Comparison of ENCODE assay signal across 18 cellular contexts in genomic region chr21:27403011-27403410, GRCh38.
DNase-seq lines count a peak whose midpoint lies in the region; FAIRE-seq and TF ChIP-seq lines count a peak whose summit lies in the region.
"Had no signal": no experiment of that assay in that cellular context is flagged by ENCODE, and none has a peak within 500 bp of the region (broad histone marks: within the 10 kb centered on the region; RNA-seq: fewer than 3 reads in every experiment).

No MANE protein-coding gene starts in this region.

- no peaks in the 10 kb centered on the region for H3K27me3 ChIP-seq in H1 (replicated peaks in 1 of 4; ENCODE audit: control insufficient read depth in 3 of 4, extremely low read depth in 1 of 4, insufficient read depth in 3 of 4, low read length in 3 of 4)
- H3K27me3 ChIP-seq in trophoblast cell (ENCODE audit: insufficient read depth, low read length), result no peaks in the 10 kb centered on the region

- no peak overlapping the region for H3K4ac ChIP-seq in H1 (replicated peaks; ENCODE audit: insufficient read length, low read depth, low read length)
- no peak overlapping the region for H3K4ac ChIP-seq in trophoblast cell (ENCODE audit: low read depth, low read length)

- no peak overlapping the region for H2BK20ac ChIP-seq in H1 (ENCODE audit: low read length)

- H2AK5ac ChIP-seq in H1 (ENCODE audit: low read depth, low read length) (no peak overlapping the region), trophoblast cell (ENCODE audit: low read length) (no peak overlapping the region)

- no peak overlapping the region for H4K5ac ChIP-seq in H1 (ENCODE audit: insufficient read length, low read depth, low read length)

- H2BK12ac ChIP-seq in H1 (ENCODE audit: low read depth, low read length) (no peak overlapping the region), trophoblast cell (ENCODE audit: low read length) (no peak overlapping the region)

- no peak overlapping the region for H3K4me3 ChIP-seq in H1 (ENCODE audit: extremely low read depth in 1 of 4, insufficient read depth in 2 of 4, low read depth in 3 of 4, low read length in 4 of 4)
- H3K4me3 ChIP-seq in trophoblast cell (ENCODE audit: low read depth, low read length), result no peak overlapping the region

- H3K9ac ChIP-seq in H1 (replicated peaks in 1 of 4; ENCODE audit: extremely low read depth in 1 of 4, low read depth in 3 of 4, low read length in 3 of 4), result no peak overlapping the region
- H3K9ac ChIP-seq in trophoblast cell (ENCODE audit: low read length), result no peak overlapping the region

- H3K36me3 ChIP-seq in H1 (ENCODE audit: control insufficient read depth in 2 of 4, insufficient read depth in 4 of 4, low read length in 3 of 4) (no peaks in the 10 kb centered on the region), trophoblast cell (ENCODE audit: control insufficient read depth in 1 of 2, insufficient read depth in 2 of 2, low read length in 2 of 2) (no peaks in the 10 kb centered on the region)

- no peaks in the 10 kb centered on the region for H3K79me1 ChIP-seq in H1 (ENCODE audit: low read depth, low read length)
- no peaks in the 10 kb centered on the region for H3K79me1 ChIP-seq in trophoblast cell (ENCODE audit: low read length)

- no peaks in the 10 kb centered on the region for H3K4me1 ChIP-seq in H1 (replicated peaks in 1 of 4; ENCODE audit: control insufficient read depth in 3 of 4, insufficient read depth in 4 of 4, low read length in 3 of 4)
- H3K4me1 ChIP-seq in trophoblast cell (ENCODE audit: control insufficient read depth in 1 of 2, insufficient read depth in 2 of 2, low read length in 2 of 2), result no peaks in the 10 kb centered on the region

- H3K4me2 ChIP-seq in H1 (ENCODE audit: insufficient read depth in 1 of 2, low read depth in 2 of 2, low read length in 2 of 2), result no peak overlapping the region
- H3K4me2 ChIP-seq in trophoblast cell (ENCODE audit: low read length), result no peak overlapping the region

- H3K18ac ChIP-seq in H1 (ENCODE audit: extremely low read depth, low read length) (no peak overlapping the region), trophoblast cell (ENCODE audit: low read length) (no peak overlapping the region)

- DNase-seq in RCC 7860 (ENCODE audit: low spot score) (no peak), H1 (ENCODE audit: low read depth in 1 of 2, low spot score in 2 of 2) (no peak), trophoblast cell (peak; percentile 38 to 92), NCI-H146 treated with DMSO at 0.1 percent for 48 hours (lab: John Stamatoyannopoulos, UW; ENCODE audit: unreplicated experiment) (no peak), OCI-M2 (lab: John Stamatoyannopoulos, UW; ENCODE audit: unreplicated experiment) (no peak), substantia nigra (lab: John Stamatoyannopoulos, UW) (no peak)
- DNase-seq: C1 segment of cervical spinal cord; Calu3; CD4-positive, alpha-beta memory T cell; COR-L47; DMS53; DMS79 treated with DMSO at 0.1 percent for 48 hours; GF-D8; GOT3; H7; HCEC 1CT had no signal

- TF ChIP-seq EP300 in H1 (IDR thresholded peaks at IDR 0.05; ENCODE audit: borderline replicate concordance in 1 of 2, low read depth in 2 of 2, low read length in 2 of 2), result no peak

- H2BK15ac ChIP-seq in H1 (ENCODE audit: low read length), result no peak overlapping the region

- CTCF ChIA-PET in H1 (lab: Charles Lee; ENCODE audit: partially characterized antibody), result no interaction called here

- H4K91ac ChIP-seq in H1 (replicated peaks; ENCODE audit: insufficient read length, low read length), result no peak overlapping the region
- no peak overlapping the region for H4K91ac ChIP-seq in trophoblast cell (ENCODE audit: low read depth, low read length)

- H3K79me2 ChIP-seq in H1 (ENCODE audit: control insufficient read depth in 1 of 2, insufficient read depth in 2 of 2, low read length in 2 of 2) (no peaks in the 10 kb centered on the region), trophoblast cell (ENCODE audit: control insufficient read depth, insufficient read depth, low read length, poor library complexity) (no peaks in the 10 kb centered on the region)

- H2BK5ac ChIP-seq in H1 (ENCODE audit: low read depth, low read length), result no peak overlapping the region
- no peak overlapping the region for H2BK5ac ChIP-seq in trophoblast cell (ENCODE audit: low read depth, low read length, poor library complexity)

- no peak overlapping the region for H3K14ac ChIP-seq in H1 (ENCODE audit: insufficient read length)
- H3K14ac ChIP-seq in trophoblast cell (ENCODE audit: low read length), result no peak overlapping the region

- no peaks in the 10 kb centered on the region for H3K9me3 ChIP-seq in H1 (ENCODE audit: insufficient read depth in 2 of 2, low read depth in 1 of 2, low read length in 1 of 2)
- no peaks in the 10 kb centered on the region for H3K9me3 ChIP-seq in trophoblast cell (ENCODE audit: insufficient read depth, low read depth, low read length)

- no peak for TF ChIP-seq RAD21 in H1 (IDR thresholded peaks at IDR 0.05 in 1 of 2, conservative IDR thresholded peaks at IDR 0.05 in 1 of 2; ENCODE audit: low read depth in 2 of 2, low read length in 2 of 2)

- H3K23me2 ChIP-seq in H1 (ENCODE audit: low read depth, low read length), result no peaks in the 10 kb centered on the region; the same call in 1 of the 2 replicates

- no peak overlapping the region for H3K23ac ChIP-seq in H1 (ENCODE audit: insufficient read length)
- no peak overlapping the region for H3K23ac ChIP-seq in trophoblast cell (ENCODE audit: low read length)

- peak overlapping the region; percentile 95 for H2AFZ ChIP-seq in H1 (ENCODE audit: low read length)
- H2AFZ ChIP-seq in trophoblast cell (ENCODE audit: insufficient read depth, low read length, poor library complexity), result no peak overlapping the region

- H2BK120ac ChIP-seq in H1 (replicated peaks; ENCODE audit: low read depth, low read length), result no peak overlapping the region
- no peak overlapping the region for H2BK120ac ChIP-seq in trophoblast cell (ENCODE audit: insufficient read depth, low read length, poor library complexity)

- WGBS in H1 (ENCODE audit: extremely low coverage in 1 of 2, insufficient coverage in 1 of 2, insufficient read length in 1 of 2, insufficient replicate concordance in 2 of 2, low coverage in 1 of 2, low lambda C conversion rate in 2 of 2, missing lambda C conversion rate in 1 of 2), 2 experiments, result 98% methylated on average over 3 of the region's 3 CpGs; no CpG with 5 or more reads in 1 of the 2 experiments
- WGBS in trophoblast cell (ENCODE audit: extremely low coverage, insufficient coverage, insufficient read length), result no CpG with 5 or more reads among the region's 3 CpGs

- H4K12ac ChIP-seq in trophoblast cell (ENCODE audit: low read depth, low read length), result no peak overlapping the region

- POLR2A ChIA-PET in H1 (lab: Charles Lee; ENCODE audit: partially characterized antibody), result no interaction called here

- FAIRE-seq in RCC 7860 (lab: Jason Lieb, UNC) (peak; percentile 28), H1 (lab: Jason Lieb, UNC) (no peak)
- FAIRE-seq: GM12891, GM18507 had no signal

- H4K8ac ChIP-seq in H1 (ENCODE audit: extremely low read depth, insufficient read depth, low read length), result no peak overlapping the region
- H4K8ac ChIP-seq in trophoblast cell (ENCODE audit: low read depth, low read length), result no peak overlapping the region

- H3K27ac ChIP-seq in H1 (ENCODE audit: low read depth, low read length) (no peak overlapping the region), trophoblast cell (ENCODE audit: low read depth, low read length) (no peak overlapping the region), substantia nigra (ENCODE audit: low read depth, low read length, poor library complexity, severe bottlenecking) (no peak overlapping the region)

- no peak overlapping the region for H3K56ac ChIP-seq in H1 (replicated peaks; ENCODE audit: insufficient read length, low read depth, low read length)

- no peak for TF ChIP-seq POLR2A in H1 (IDR thresholded peaks at IDR 0.05; ENCODE audit: control extremely low read depth in 1 of 2, low read depth in 2 of 2, low read length in 2 of 2)

- no peaks in the 10 kb centered on the region for H4K20me1 ChIP-seq in H1 (replicated peaks in 1 of 2; ENCODE audit: control insufficient read depth in 1 of 2, insufficient read depth in 2 of 2, low read length in 2 of 2)

- no peak for TF ChIP-seq CTCF in H1 (IDR thresholded peaks at IDR 0.05; ENCODE audit: control extremely low read depth in 1 of 3, insufficient read depth in 1 of 3, low read depth in 1 of 3, low read length in 3 of 3)

TF ChIP-seq in H1, 55 proteins besides CTCF, POLR2A, EP300 and RAD21:
- TF ChIP-seq BCL11A (IDR thresholded peaks at IDR 0.05; ENCODE audit: low read depth in 2 of 2, low read length in 2 of 2) (no peak), CTBP2 (IDR thresholded peaks at IDR 0.05; ENCODE audit: borderline replicate concordance, insufficient read depth, insufficient read length, low read length) (no peak), SP2 (IDR thresholded peaks at IDR 0.05; ENCODE audit: low read length) (no peak), HDAC2 (IDR thresholded peaks at IDR 0.05; ENCODE audit: borderline replicate concordance in 1 of 2, low read depth in 2 of 2, low read length in 2 of 2) (no peak), JUN (IDR thresholded peaks at IDR 0.05; ENCODE audit: low read depth, low read length) (no peak), KDM1A (IDR thresholded peaks at IDR 0.05; ENCODE audit: borderline replicate concordance, low read length) (no peak), SP4 (IDR thresholded peaks at IDR 0.05; ENCODE audit: low read length) (no peak), TAF1 (IDR thresholded peaks at IDR 0.05; ENCODE audit: low read depth, low read length) (no peak)

Comparison
In these comparisons a context has a peak if more than half of its experiments do, and no peak if none do; other contexts are left out.
1. DNase-seq: peak in trophoblast cell (2 of 2); none in RCC 7860 (single experiment), H1 (0 of 2), NCI-H146 treated with DMSO at 0.1 percent for 48 hours (single experiment), OCI-M2 (single experiment) and substantia nigra (0 of 49).